Comparison of ENCODE assay signal across 25 cellular contexts in the genomic region with DNA sequence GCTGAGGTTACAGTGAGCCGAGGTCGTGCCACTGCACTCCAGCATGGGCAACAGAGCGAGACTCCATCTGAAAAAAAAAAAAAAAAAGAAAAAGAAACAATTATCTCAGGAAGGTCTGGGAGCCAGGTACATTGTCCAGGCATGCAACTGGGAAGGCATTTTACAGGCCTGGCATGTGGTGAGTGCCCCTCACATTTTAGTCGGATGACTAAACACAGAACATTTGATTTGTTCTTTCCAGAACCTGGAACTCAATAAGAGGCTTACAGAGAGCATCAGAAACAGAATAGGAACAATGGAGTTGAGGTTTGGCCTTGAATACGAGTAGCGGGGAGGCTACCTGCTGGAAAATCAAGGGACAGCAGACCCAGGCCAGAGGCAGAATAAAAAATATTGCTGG. TPM values are rescaled to one million over a fixed set of nuclear protein-coding genes. Genes with fewer than 3 reads are reported as not detected.
DNase-seq lines count a peak whose midpoint lies in the region; ATAC-seq, FAIRE-seq and TF ChIP-seq lines count a peak whose summit lies in the region.
"Had no signal": no experiment of that assay in that cellular context is flagged by ENCODE, and none has a peak within 500 bp of the region (broad histone marks: within the 10 kb centered on the region; RNA-seq: fewer than 3 reads in every experiment).

No MANE protein-coding gene starts in this region.

- no peaks in the 10 kb centered on the region for H3K36me3 Mint-ChIP-seq in astrocyte (ENCODE audit: low read depth, unreplicated experiment)
- H3K36me3 Mint-ChIP-seq: CD8-positive, alpha-beta memory T cell had no signal

- H3K36me3 ChIP-seq in astrocyte (ENCODE audit: insufficient read depth, low read length) (no peaks in the 10 kb centered on the region), prostate gland (no peaks in the 10 kb centered on the region), vagina (no peaks in the 10 kb centered on the region), heart right ventricle (no peaks in the 10 kb centered on the region)
- H3K36me3 ChIP-seq: Peyer's patch had no signal

- H3K9me3 ChIP-seq in astrocyte (ENCODE audit: insufficient read depth, low read depth, low read length) (no peaks in the 10 kb centered on the region), prostate gland (no peaks in the 10 kb centered on the region), vagina (no peaks in the 10 kb centered on the region), heart right ventricle (no peaks in the 10 kb centered on the region)
- H3K9me3 ChIP-seq: Peyer's patch had no signal

- ATAC-seq in foreskin keratinocyte (peak; percentile 91), GM19452 (IDR thresholded peaks at IDR 0.05; ENCODE audit: unreplicated experiment) (no peak), heart right ventricle (no peak)

- H3K9ac ChIP-seq in astrocyte (ENCODE audit: low read length) = no peak overlapping the region

- peaks cover 8% of the 10 kb centered on the region for H3K4me1 Mint-ChIP-seq in astrocyte (ENCODE audit: low read depth, unreplicated experiment)
- H3K4me1 Mint-ChIP-seq: CD8-positive, alpha-beta memory T cell had no signal

- intact Hi-C loops in prostate gland (cut with DNase I) (no loop called here), vagina (cut with DNase I) (no loop called here), heart right ventricle (cut with DNase I) (no loop called here)

- H3K4me2 ChIP-seq in astrocyte (ENCODE audit: low read length) = no peak overlapping the region

- H3K9me3 Mint-ChIP-seq in astrocyte (ENCODE audit: unreplicated experiment) = peaks cover 2% of the 10 kb centered on the region
- H3K9me3 Mint-ChIP-seq: CD8-positive, alpha-beta memory T cell had no signal

- TF ChIP-seq POLR2A in prostate gland (IDR thresholded peaks at IDR 0.05) (no peak), vagina (IDR thresholded peaks at IDR 0.05) (no peak)

- H3K27me3 ChIP-seq in astrocyte (ENCODE audit: insufficient read depth, low read length) (peaks cover 2% of the 10 kb centered on the region), foreskin keratinocyte (no peaks in the 10 kb centered on the region), prostate gland (replicated peaks; ENCODE audit: insufficient read depth) (no peaks in the 10 kb centered on the region), vagina (no peaks in the 10 kb centered on the region), heart right ventricle (peaks cover 0 to 43% (median 25%) of the 10 kb centered on the region in 7 donors)
- H3K27me3 ChIP-seq: Peyer's patch had no signal

- no peak overlapping the region for H3K4me3 Mint-ChIP-seq in astrocyte (ENCODE audit: unreplicated experiment)
- H3K4me3 Mint-ChIP-seq: CD8-positive, alpha-beta memory T cell had no signal

- H3K4me3 ChIP-seq in astrocyte (ENCODE audit: insufficient read depth, low read depth, low read length) (no peak overlapping the region), prostate gland (no peak overlapping the region), vagina (no peak overlapping the region), heart right ventricle (no peak overlapping the region)
- H3K4me3 ChIP-seq: Peyer's patch had no signal

- no peak overlapping the region for H3K27ac ChIP-seq in astrocyte (ENCODE audit: low read depth, low read length)
- H3K27ac ChIP-seq in foreskin keratinocyte = peak overlapping the region; percentile 33
- no peak overlapping the region for H3K27ac ChIP-seq in prostate gland
- H3K27ac ChIP-seq in vagina = no peak overlapping the region
- no peak overlapping the region for H3K27ac ChIP-seq in heart right ventricle
- H3K27ac ChIP-seq: C4-2B, HL-60, Peyer's patch had no signal

- peak overlapping the region; percentile 48 for H3K27ac Mint-ChIP-seq in astrocyte (ENCODE audit: unreplicated experiment)

- no peaks in the 10 kb centered on the region for H3K79me2 ChIP-seq in astrocyte (ENCODE audit: insufficient read depth, low read length)

- H2AFZ ChIP-seq in astrocyte (ENCODE audit: low read depth, low read length) = no peak overlapping the region

- FAIRE-seq in astrocyte (lab: Jason Lieb, UNC) = no peak
- FAIRE-seq: A204.1, GM12891 had no signal

- DNase-seq in HPDE6-E6E7 (ENCODE audit: extremely low spot score) (peak; percentile 58), astrocyte (ENCODE audit: low read depth) (no peak), foreskin keratinocyte (peak; percentile 82 to 91), prostate gland (ENCODE audit: low spot score) (peak; percentile 42), vagina (ENCODE audit: extremely low spot score in 2 of 2) (no peak), heart right ventricle (no peak)
- DNase-seq: Calu3; CD8-positive, alpha-beta memory T cell; DMS153; GOT3; HCEC 1CT; KG1; MV-4-11; NCI-H1694; NCI-H2081 treated with DMSO at 0.1 percent for 48 hours; NCI-H2171 treated with DMSO at 0.1 percent for 48 hours; NCI-H524 treated with DMSO at 0.1 percent for 48 hours; NCI-H82; Right ventricle myocardium superior had no signal

- 49% methylated on average over 6 of the region's 6 CpGs for WGBS in prostate gland
- 92% methylated on average over 6 of the region's 6 CpGs for WGBS in heart right ventricle, 2 donors

- no peaks in the 10 kb centered on the region for H4K20me1 ChIP-seq in astrocyte (ENCODE audit: insufficient read depth, low read length)

- no peak for TF ChIP-seq CTCF in astrocyte (IDR thresholded peaks at IDR 0.05; ENCODE audit: insufficient read depth, low read depth, low read length)
- no peak for TF ChIP-seq CTCF in foreskin keratinocyte (conservative IDR thresholded peaks at IDR 0.05)
- no peak for TF ChIP-seq CTCF in prostate gland (IDR thresholded peaks at IDR 0.05)
- TF ChIP-seq CTCF in vagina (IDR thresholded peaks at IDR 0.05) = no peak
- no peak for TF ChIP-seq CTCF in heart right ventricle (IDR thresholded peaks at IDR 0.05)

- H3K4me1 ChIP-seq in astrocyte (ENCODE audit: insufficient read depth, low read length) = no peaks in the 10 kb centered on the region
- peaks cover 11% of the 10 kb centered on the region for H3K4me1 ChIP-seq in foreskin keratinocyte
- no peaks in the 10 kb centered on the region for H3K4me1 ChIP-seq in prostate gland (replicated peaks)
- peaks cover 2% of the 10 kb centered on the region for H3K4me1 ChIP-seq in vagina
- no peaks in the 10 kb centered on the region for H3K4me1 ChIP-seq in heart right ventricle
- H3K4me1 ChIP-seq: Peyer's patch had no signal

- H3K27me3 Mint-ChIP-seq in astrocyte (ENCODE audit: low read depth, unreplicated experiment) = no peaks in the 10 kb centered on the region

RNA-seq across cellular contexts. Expression of gene IGF1R, which starts 33.7 kb away (rescaled TPM):
- total RNA-seq in astrocyte = 247 and 270 TPM in 2 replicates
- total RNA-seq in foreskin keratinocyte = 30.1 and 38.4 TPM in 2 replicates
- 4.8 and 5.0 TPM in 2 replicates for polyA plus RNA-seq in foreskin keratinocyte
- 100 to 1,000 TPM; 190 to 216 TPM for total RNA-seq in prostate gland
- total RNA-seq in vagina = 97.7 TPM
- total RNA-seq in heart right ventricle = 10 to 100 TPM; 32.3 to 88.2 (median 50.0) TPM
- polyA plus RNA-seq in heart right ventricle = 1 to 10 TPM; 3.4 to 8.4 TPM

Comparison
In these comparisons a context has a peak if more than half of its experiments do, and no peak if none do; other contexts are left out.
1. DNase-seq: peak in HPDE6-E6E7 (single experiment), foreskin keratinocyte (2 of 2) and prostate gland (single experiment); none in astrocyte (single experiment), vagina (0 of 2) and heart right ventricle (0 of 2).